13 cellular contexts compared by ENCODE assay signal in genomic region chr10:28623483-28623882, GRCh38. TPM values are rescaled to one million over a fixed set of nuclear protein-coding genes. Genes with fewer than 3 reads are reported as not detected.
"Had no signal": no experiment of that assay in that cellular context is flagged by ENCODE, and none has a peak within 500 bp of the region (broad histone marks: within the 10 kb centered on the region; RNA-seq: fewer than 3 reads in every experiment).

No MANE protein-coding gene starts in this region.

- H3K27ac Mint-ChIP-seq: activated naive CD4-positive, alpha-beta T cell treated with anti-CD3 and anti-CD28 coated beads, Interleukin-2, amount 10 ng/mL, durations not matched to agents 7 days and 5 days; activated T-helper 17 cell treated with anti-CD3 and anti-CD28 coated beads, Interleukin-2, amount 50 U/mL, for 72 hours had no signal

- H3K4me1 Mint-ChIP-seq: activated naive CD4-positive, alpha-beta T cell treated with anti-CD3 and anti-CD28 coated beads, Interleukin-2, amount 10 ng/mL, durations not matched to agents 7 days and 5 days; activated T-helper 17 cell treated with anti-CD3 and anti-CD28 coated beads, Interleukin-2, amount 50 U/mL, for 72 hours had no signal

- H3K4me3 ChIP-seq: esophagus squamous epithelium, lung, mucosa of descending colon, suprapubic skin, upper lobe of left lung had no signal

- H3K27me3 Mint-ChIP-seq: activated T-helper 17 cell treated with anti-CD3 and anti-CD28 coated beads, Interleukin-2, amount 50 U/mL, for 72 hours had no signal

- H3K9me3 ChIP-seq: esophagus squamous epithelium, mucosa of descending colon, suprapubic skin, upper lobe of left lung had no signal

- H3K4me3 Mint-ChIP-seq: activated naive CD4-positive, alpha-beta T cell treated with anti-CD3 and anti-CD28 coated beads, Interleukin-2, amount 10 ng/mL, durations not matched to agents 7 days and 5 days; activated T-helper 17 cell treated with anti-CD3 and anti-CD28 coated beads, Interleukin-2, amount 50 U/mL, for 72 hours; neural crest cell had no signal

- H3K27me3 ChIP-seq: brain microvascular endothelial cell, esophagus squamous epithelium, suprapubic skin, upper lobe of left lung had no signal

- H3K9me3 Mint-ChIP-seq: activated naive CD4-positive, alpha-beta T cell treated with anti-CD3 and anti-CD28 coated beads, Interleukin-2, amount 10 ng/mL, durations not matched to agents 7 days and 5 days; activated T-helper 17 cell treated with anti-CD3 and anti-CD28 coated beads, Interleukin-2, amount 50 U/mL, for 72 hours; neural crest cell had no signal

- H3K27ac ChIP-seq: brain microvascular endothelial cell, esophagus squamous epithelium, suprapubic skin, upper lobe of left lung had no signal

- DNase-seq: activated naive CD4-positive, alpha-beta T cell treated with anti-CD3 and anti-CD28 coated beads, Interleukin-2, amount 10 ng/mL, durations not matched to agents 7 days and 5 days; brain microvascular endothelial cell; esophagus squamous epithelium; foreskin fibroblast; left colon; mucosa of descending colon; stimulated activated CD4-positive, alpha-beta T cell treated with anti-CD3 and anti-CD28 coated beads, Interleukin-12 subunit alpha, Interleukin-12 subunit beta, amount 100 ng/mL, for 4 hours; stimulated activated naive CD8-positive, alpha-beta T cell treated with anti-CD3 and anti-CD28 coated beads, Interleukin-15, Interleukin-2, amounts not matched to agents 100 U/mL and 50 U/mL, for 24 hours; upper lobe of left lung had no signal

RNA-seq across cellular contexts. Expression of gene BAMBI, which starts 53.8 kb away (rescaled TPM):
- total RNA-seq: activated T-helper 17 cell treated with anti-CD3 and anti-CD28 coated beads, Interleukin-2, amount 50 U/mL, for 72 hours had no signal
